ENCODE assay signal across 7 cellular contexts in genomic region chr15:34436956-34437442, GRCh38.
DNase-seq lines count a peak whose midpoint lies in the region; ATAC-seq and TF ChIP-seq lines count a peak whose summit lies in the region.

No MANE protein-coding gene starts in this region.

- TF ChIP-seq CTCF in GM13977 (IDR thresholded peaks at IDR 0.05; ENCODE audit: extremely low read depth, insufficient read depth, missing control alignments), result peak; percentile 45

- DNase-seq in GM13977 (ENCODE audit: low spot score) (peak; percentile 79), SW480 (ENCODE audit: low spot score) (peak; percentile 23), astrocyte of the hippocampus (ENCODE audit: low read depth, low spot score) (peak; percentile 76), iPS-NIHi11 (ENCODE audit: low spot score) (peak; percentile 73), DMS153 (lab: John Stamatoyannopoulos, UW) (no peak)
- peak; percentile 69 for DNase-seq in stimulated activated CD4-positive, alpha-beta T cell treated with anti-CD3 and anti-CD28 coated beads, Interleukin-15, amount 100 ng/mL, for 24 hours

- ATAC-seq in HG02678 (IDR thresholded peaks at IDR 0.05; ENCODE audit: unreplicated experiment), result peak; percentile 61

- in situ Hi-C loops in GM13977 (cut with MboI; ENCODE audit: low pct_unique_long_range_greater_than_20kb, low sequenced_read_pairs, unreplicated experiment), result no loop called here
